ENCODE assay signal across 1 cellular context in genomic region chr2:115650827-115651226, GRCh38.
TF ChIP-seq lines count a peak whose summit lies in the region.

No MANE protein-coding gene starts in this region.

TF ChIP-seq in GM23338, 12 proteins besides CTCF, POLR2A, EP300 and RAD21 (continued from another document):
- TF ChIP-seq ZNF462 (CRISPR knock-in tag; IDR thresholded peaks at IDR 0.05) (no peak), POLR2AphosphoS5 (IDR thresholded peaks at IDR 0.05; ENCODE audit: low read depth) (no peak)
